ENCODE assay signal across 13 cellular contexts in the genomic region with DNA sequence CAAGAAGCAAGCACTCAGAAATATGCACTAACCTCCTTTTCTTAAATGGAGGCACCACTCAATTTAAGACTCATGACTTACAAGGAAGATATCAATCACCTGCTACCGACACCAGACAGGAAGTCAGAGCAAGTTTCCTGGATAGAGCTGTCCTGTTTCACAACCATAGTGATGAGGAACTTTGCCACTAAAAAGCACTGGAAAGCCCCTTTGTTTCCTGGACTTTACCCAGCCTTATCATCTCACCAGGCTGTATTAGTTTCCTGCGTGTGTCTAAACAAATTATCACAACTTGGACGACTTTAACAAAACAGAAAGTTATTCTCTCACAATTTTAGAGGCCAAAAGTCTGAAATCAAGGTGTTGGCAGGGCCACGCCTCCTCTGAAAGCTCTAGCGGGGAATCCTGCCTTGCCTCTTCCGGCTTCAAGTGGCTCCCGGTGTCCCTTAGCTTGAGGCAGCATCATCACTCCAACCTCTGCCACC.
DNase-seq lines count a peak whose midpoint lies in the region; ATAC-seq, FAIRE-seq and TF ChIP-seq lines count a peak whose summit lies in the region.
"Had no signal": no experiment of that assay in that cellular context is flagged by ENCODE, and none has a peak within 500 bp of the region (broad histone marks: within the 10 kb centered on the region; RNA-seq: fewer than 3 reads in every experiment).

No MANE protein-coding gene starts in this region.

- no TSS peak for BruUV-seq in endothelial cell of umbilical vein (replicated peaks; lab: Mats Ljungman, UMichigan)

- POLR2A ChIA-PET in A549 (lab: Yijun Ruan, JAX), result no interaction called here
- POLR2A ChIA-PET in endothelial cell of umbilical vein (lab: Charles Lee), result no interaction called here

- no peak overlapping the region for H3K9ac ChIP-seq in endothelial cell of umbilical vein (replicated peaks; ENCODE audit: extremely low read depth, insufficient read depth, low read length)

- no peaks in the 10 kb centered on the region for H4K20me1 ChIP-seq in endothelial cell of umbilical vein (replicated peaks; ENCODE audit: control insufficient read depth, extremely low read depth, insufficient read depth, low read length)

- no peaks in the 10 kb centered on the region for H3K27me3 ChIP-seq in endothelial cell of umbilical vein (ENCODE audit: control insufficient read depth in 2 of 2, insufficient read depth in 2 of 2, low read length in 2 of 2)
- H3K27me3 ChIP-seq: cardiac muscle cell had no signal

- no peak for TF ChIP-seq EP300 in A549 (IDR thresholded peaks at IDR 0.05)

- H3K4me2 ChIP-seq in A549, result 0 out of 3 replicates have a peak overlapping the region, but pooled peaks have one; percentile 30
- H3K4me2 ChIP-seq in endothelial cell of umbilical vein (ENCODE audit: insufficient read depth, low read length), result no peak overlapping the region

- dilution Hi-C loops in endothelial cell of umbilical vein (cut with MboI; ENCODE audit: extremely low pct_ligation_motif_present, low sequenced_read_pairs), result no loop called here

- no peak for FAIRE-seq in A549 (lab: Jason Lieb, UNC)
- FAIRE-seq in endothelial cell of umbilical vein (lab: Jason Lieb, UNC), result peak; percentile 4

- H3K9me1 ChIP-seq in endothelial cell of umbilical vein (replicated peaks; ENCODE audit: control insufficient read depth, extremely low read depth, insufficient read depth, low read length), result no peaks in the 10 kb centered on the region

- CTCF ChIA-PET in A549 (lab: Yijun Ruan, JAX) (no interaction called here), endothelial cell of umbilical vein (lab: Charles Lee) (no interaction called here)

- peaks cover 9% of the 10 kb centered on the region; the same call in 2 of the 3 replicates for H3K4me1 ChIP-seq in A549
- H3K4me1 ChIP-seq in endothelial cell of umbilical vein (ENCODE audit: control insufficient read depth, extremely low read depth, insufficient read depth, low read length), result no peaks in the 10 kb centered on the region
- H3K4me1 ChIP-seq: prostate gland had no signal

- ATAC-seq in A549 (peak in 1 of 2 experiments; percentile 30; a peak in 2 of 6 replicates), GM19025 (IDR thresholded peaks at IDR 0.05; ENCODE audit: low read depth, unreplicated experiment) (peak; percentile 58), GM18505 (IDR thresholded peaks at IDR 0.05; ENCODE audit: unreplicated experiment) (no peak)

- intact Hi-C loops in endothelial cell of umbilical vein (cut with micrococcal nuclease), result no loop called here

- TF ChIP-seq CTCF in A549 (IDR thresholded peaks at IDR 0.05) (no peak), NB4 (IDR thresholded peaks at IDR 0.05; ENCODE audit: low read depth, low read length) (no peak), endothelial cell of umbilical vein (IDR thresholded peaks at IDR 0.05; ENCODE audit: extremely low read depth in 1 of 2, insufficient read depth in 1 of 2, low read depth in 1 of 2, low read length in 2 of 2) (no peak)

- H2AFZ ChIP-seq in endothelial cell of umbilical vein (ENCODE audit: low read depth, low read length), result peak overlapping the region; percentile 28

- 58% methylated on average over 7 of the region's 7 CpGs for WGBS in A549 (ENCODE audit: missing lambda C conversion rate)

- H3K9me3 ChIP-seq in A549 (no peaks in the 10 kb centered on the region), endothelial cell of umbilical vein (replicated peaks; ENCODE audit: control insufficient read depth, insufficient read depth, low read length) (no peaks in the 10 kb centered on the region)
- H3K9me3 ChIP-seq: prostate gland had no signal

- H3K36me3 ChIP-seq in endothelial cell of umbilical vein (ENCODE audit: control insufficient read depth in 2 of 2, extremely low read depth in 1 of 2, insufficient read depth in 2 of 2, low read length in 2 of 2), result no peaks in the 10 kb centered on the region
- H3K36me3 ChIP-seq: cardiac muscle cell, prostate gland had no signal

- DNase-seq in A549 (ENCODE audit: low read depth in 1 of 2, low spot score in 1 of 2), result peak in 1 of 2 experiments; percentile 17
- peak; percentile 51 for DNase-seq in NB4 (ENCODE audit: low read depth)
- peak; percentile 57 for DNase-seq in endothelial cell of umbilical vein (ENCODE audit: low read depth, low spot score)
- DNase-seq in amniotic stem cell (lab: John Stamatoyannopoulos, UW), result no peak
- no peak for DNase-seq in nucleus accumbens (lab: John Stamatoyannopoulos, UW)
- no peak for DNase-seq in kidney glomerular epithelial cell (lab: John Stamatoyannopoulos, UW)
- DNase-seq: activated B cell treated with CpG ODN at 0.5 μM for 24 hours; NCI-H510A; stimulated activated CD8-positive, alpha-beta memory T cell treated with anti-CD3 and anti-CD28 coated beads, Interleukin-4, amount 100 ng/mL, for 48 hours had no signal

- TF ChIP-seq POLR2A in A549 (IDR thresholded peaks at IDR 0.05; ENCODE audit: low read length) (no peak), NB4 (IDR thresholded peaks at IDR 0.05; ENCODE audit: extremely low read depth, insufficient read length) (no peak), endothelial cell of umbilical vein (IDR thresholded peaks at IDR 0.05; ENCODE audit: low read depth, low read length) (no peak), GM18505 (IDR thresholded peaks at IDR 0.05; ENCODE audit: borderline replicate concordance, extremely low read depth, insufficient read depth, insufficient read length) (no peak)

- peak overlapping the region in 1 of 2 experiments; percentile 52; a peak in 3 of 6 replicates for H3K27ac ChIP-seq in A549
- H3K27ac ChIP-seq in endothelial cell of umbilical vein (ENCODE audit: insufficient read depth, low read depth, low read length), result peak overlapping the region; percentile 3
- H3K27ac ChIP-seq: cardiac muscle cell, prostate gland had no signal

- no peaks in the 10 kb centered on the region for H3K79me2 ChIP-seq in endothelial cell of umbilical vein (ENCODE audit: control insufficient read depth, insufficient read depth, low read length)

- no peak for TF ChIP-seq RAD21 in A549 (conservative IDR thresholded peaks at IDR 0.05 in 1 of 2, IDR thresholded peaks at IDR 0.05 in 1 of 2)

- H3K4me3 ChIP-seq in A549 (no peak overlapping the region), NB4 (ENCODE audit: low read depth, low read length) (no peak overlapping the region), endothelial cell of umbilical vein (replicated peaks in 1 of 3; ENCODE audit: insufficient read depth in 1 of 3, low read depth in 1 of 3, low read length in 3 of 3) (no peak overlapping the region)
- H3K4me3 ChIP-seq: cardiac muscle cell, prostate gland had no signal

TF ChIP-seq in A549, 52 proteins besides CTCF, POLR2A, EP300 and RAD21:
- TF ChIP-seq HEYL (CRISPR knock-in tag; IDR thresholded peaks at IDR 0.05), result no peak
- TF ChIP-seq CHD4 (IDR thresholded peaks at IDR 0.05; ENCODE audit: borderline replicate concordance), result no peak
- no peak for TF ChIP-seq PHF8 (IDR thresholded peaks at IDR 0.05; ENCODE audit: borderline replicate concordance, low read depth)
- no peak for TF ChIP-seq HDAC2 (IDR thresholded peaks at IDR 0.05)
- TF ChIP-seq CEBPB (IDR thresholded peaks at IDR 0.05), result no peak
- no peak for TF ChIP-seq NFE2L2 (conservative IDR thresholded peaks at IDR 0.05; ENCODE audit: low read length)
- TF ChIP-seq JUNB (IDR thresholded peaks at IDR 0.05), result no peak
- no peak for TF ChIP-seq KDM5A (IDR thresholded peaks at IDR 0.05)

TF ChIP-seq in endothelial cell of umbilical vein, 7 proteins besides CTCF, POLR2A, EP300 and RAD21:
- TF ChIP-seq EZH2 (IDR thresholded peaks at IDR 0.05; ENCODE audit: borderline replicate concordance, low read depth, low read length, severe bottlenecking) (no peak), JUN (IDR thresholded peaks at IDR 0.05; ENCODE audit: borderline replicate concordance, insufficient read depth, insufficient read length, low read depth) (no peak), GATA2 (IDR thresholded peaks at IDR 0.05; ENCODE audit: insufficient read depth, insufficient read length, low read depth, low read length) (no peak), FOS (IDR thresholded peaks at IDR 0.05; ENCODE audit: borderline replicate concordance, insufficient read depth, low read length) (no peak), POLR2AphosphoS5 (IDR thresholded peaks at IDR 0.05; ENCODE audit: insufficient read depth, low read depth, low read length) (no peak)
- TF ChIP-seq, protein P1, sequence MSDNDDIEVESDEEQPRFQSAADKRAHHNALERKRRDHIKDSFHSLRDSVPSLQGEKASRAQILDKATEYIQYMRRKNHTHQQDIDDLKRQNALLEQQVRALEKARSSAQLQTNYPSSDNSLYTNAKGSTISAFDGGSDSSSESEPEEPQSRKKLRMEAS (IDR thresholded peaks at IDR 0.05; ENCODE audit: insufficient read depth, insufficient read length), result no peak

Comparison
In these comparisons a context has a peak if more than half of its experiments do, and no peak if none do; other contexts are left out.
1. DNase-seq: peak in NB4 (single experiment) and endothelial cell of umbilical vein (single experiment); none in amniotic stem cell (single experiment), nucleus accumbens (0 of 56) and kidney glomerular epithelial cell (single experiment).